8 cellular contexts compared by ENCODE assay signal in genomic region chr20:41692479-41693135, GRCh38.
DNase-seq lines count a peak whose midpoint lies in the region; ATAC-seq and TF ChIP-seq lines count a peak whose summit lies in the region.

No MANE protein-coding gene starts in this region.

- no peak for TF ChIP-seq POLR2A in suprapubic skin (IDR thresholded peaks at IDR 0.05)

- no peaks in the 10 kb centered on the region for H3K36me3 ChIP-seq in suprapubic skin

- in situ Hi-C loops in SK-MEL-5 (cut with HindIII; ENCODE audit: low pct_unique_long_range_greater_than_20kb, low sequenced_read_pairs): no loop called here

- no peak for TF ChIP-seq CTCF in suprapubic skin (IDR thresholded peaks at IDR 0.05)

- TF ChIP-seq EP300 in suprapubic skin (IDR thresholded peaks at IDR 0.05): no peak

- peak; percentile 62 for ATAC-seq in GM21723 (IDR thresholded peaks at IDR 0.05; ENCODE audit: unreplicated experiment)

- DNase-seq in DMS153 (lab: John Stamatoyannopoulos, UW) (peak; percentile 78), KG1 (lab: John Stamatoyannopoulos, UW) (peak; percentile 84), SK-MEL-5 (ENCODE audit: low read depth, low spot score) (peak; percentile 68), glomerular visceral epithelial cell (ENCODE audit: extremely low spot score) (peak; percentile 50), occipital lobe (lab: John Stamatoyannopoulos, UW) (peak; percentile 82), suprapubic skin (ENCODE audit: low spot score in 2 of 2) (peak; percentile 87 to 89)
- peak; percentile 77 for DNase-seq in activated naive CD4-positive, alpha-beta T cell treated with anti-CD3 and anti-CD28 coated beads, Interleukin-2, amount 50 U/mL, for 16 hours

- H3K9me3 ChIP-seq in suprapubic skin: no peaks in the 10 kb centered on the region

- 70% methylated on average over 3 of the region's 29 CpGs for WGBS in suprapubic skin

- H3K4me3 ChIP-seq in suprapubic skin: peak overlapping the region; percentile 64

- H3K4me1 ChIP-seq in suprapubic skin: peaks cover 15% of the 10 kb centered on the region

- H3K27me3 ChIP-seq in suprapubic skin: no peaks in the 10 kb centered on the region

- H3K27ac ChIP-seq in suprapubic skin: peak overlapping the region; percentile 83

Comparison
In these comparisons a context has a peak if more than half of its experiments do, and no peak if none do; other contexts are left out.
1. Peak in every context shown above with its lines: DNase-seq, ATAC-seq, H3K4me3 ChIP-seq and H3K27ac ChIP-seq.